9 cellular contexts compared by ENCODE assay signal in the genomic region with DNA sequence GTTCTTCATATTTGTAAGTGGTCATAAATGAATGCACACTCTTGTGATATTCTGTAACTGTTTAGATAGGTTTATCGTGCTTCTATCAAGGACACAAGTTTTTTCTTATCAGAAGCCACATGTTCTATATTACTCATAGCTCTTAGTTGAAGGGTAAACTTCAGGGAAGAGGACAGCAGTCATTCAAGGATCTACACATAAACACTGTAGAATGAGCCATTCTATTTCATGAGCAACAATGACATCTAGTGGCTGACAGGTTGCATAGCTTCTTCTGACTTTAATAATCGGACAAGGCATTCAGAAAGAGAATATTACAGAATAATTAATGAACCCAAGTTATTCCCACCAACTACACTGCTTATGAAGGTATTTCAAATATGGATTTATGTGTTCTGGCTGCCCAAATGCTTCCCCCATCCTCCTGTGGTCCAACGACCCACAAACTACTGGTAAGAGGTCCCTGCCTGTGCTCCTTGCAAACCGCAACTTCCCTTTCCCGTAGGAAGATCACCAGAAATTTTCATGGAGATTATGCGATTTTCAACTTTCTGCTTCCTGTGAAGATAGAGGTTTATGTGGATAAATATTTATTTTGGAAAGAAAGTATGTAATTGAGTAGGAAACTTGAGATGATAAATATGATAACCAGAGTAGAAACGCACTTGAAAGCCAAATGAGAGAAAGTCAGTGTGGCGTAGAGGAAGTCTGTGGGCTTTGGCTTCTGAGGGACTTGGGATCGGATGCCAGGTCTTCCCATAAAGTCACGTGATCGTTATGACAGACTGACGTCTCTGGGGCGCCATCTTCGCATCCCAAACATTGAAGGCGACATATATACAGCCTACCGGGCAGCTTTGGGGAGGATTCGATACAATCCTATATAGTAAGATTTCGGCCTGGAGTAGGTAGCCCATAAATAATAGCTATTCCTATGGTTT. TPM values are rescaled to one million over a fixed set of nuclear protein-coding genes. Genes with fewer than 3 reads are reported as not detected.
DNase-seq lines count a peak whose midpoint lies in the region; ATAC-seq, FAIRE-seq and TF ChIP-seq lines count a peak whose summit lies in the region.
"Had no signal": no experiment of that assay in that cellular context is flagged by ENCODE, and none has a peak within 500 bp of the region (broad histone marks: within the 10 kb centered on the region; RNA-seq: fewer than 3 reads in every experiment).

No MANE protein-coding gene starts in this region.

- no peaks in the 10 kb centered on the region for H3K36me3 ChIP-seq in gastroesophageal sphincter

- peak; percentile 84 for TF ChIP-seq CTCF in C4-2B (conservative IDR thresholded peaks at IDR 0.05)
- peak; percentile 75 to 79 (median 77) for TF ChIP-seq CTCF in gastroesophageal sphincter (IDR thresholded peaks at IDR 0.05)
- peak; percentile 88 for TF ChIP-seq CTCF in progenitor cell of endocrine pancreas (IDR thresholded peaks at IDR 0.05; ENCODE audit: unreplicated experiment)

- no peak overlapping the region for H3K27ac Mint-ChIP-seq in progenitor cell of endocrine pancreas
- H3K27ac Mint-ChIP-seq: T-cell had no signal

- H3K9me3 Mint-ChIP-seq in progenitor cell of endocrine pancreas (ENCODE audit: low read depth), result no peaks in the 10 kb centered on the region
- H3K9me3 Mint-ChIP-seq: T-cell had no signal

- H3K4me1 ChIP-seq in gastroesophageal sphincter, result no peaks in the 10 kb centered on the region

- no peak overlapping the region for H3K4me3 Mint-ChIP-seq in progenitor cell of endocrine pancreas (ENCODE audit: low read depth)
- H3K4me3 Mint-ChIP-seq: T-cell had no signal

- peaks cover 3% of the 10 kb centered on the region for H3K27me3 Mint-ChIP-seq in progenitor cell of endocrine pancreas

- no peak overlapping the region for H3K4me3 ChIP-seq in gastroesophageal sphincter

- peak; percentile 73 for ATAC-seq in GM18517 (IDR thresholded peaks at IDR 0.05; ENCODE audit: unreplicated experiment)
- peak; percentile 83 for ATAC-seq in HG02938 (IDR thresholded peaks at IDR 0.05; ENCODE audit: unreplicated experiment)
- ATAC-seq in gastroesophageal sphincter, result no peak

- no peak for TF ChIP-seq POLR2A in gastroesophageal sphincter (IDR thresholded peaks at IDR 0.05)

- peaks cover 5% of the 10 kb centered on the region for H3K27me3 ChIP-seq in gastroesophageal sphincter

- H3K36me3 Mint-ChIP-seq in progenitor cell of endocrine pancreas (ENCODE audit: insufficient read depth), result no peaks in the 10 kb centered on the region
- H3K36me3 Mint-ChIP-seq: T-cell had no signal

- peak; percentile 33 for DNase-seq in NCI-H146 treated with DMSO at 0.1 percent for 48 hours (lab: John Stamatoyannopoulos, UW; ENCODE audit: unreplicated experiment)
- DNase-seq in progenitor cell of endocrine pancreas (ENCODE audit: low spot score, unreplicated experiment), result no peak
- no peak for DNase-seq in activated CD4-positive, alpha-beta T cell treated with anti-CD3 and anti-CD28 coated beads, Interleukin-2, amount 50 U/mL, for 48 hours

- WGBS in gastroesophageal sphincter (ENCODE audit: low coverage in 1 of 2), 2 donors, result 55 to 66% methylated on average over 17 of the region's 18 CpGs

- peaks cover 1% of the 10 kb centered on the region for H3K4me1 Mint-ChIP-seq in progenitor cell of endocrine pancreas (ENCODE audit: low read depth)

- H3K27ac ChIP-seq in C4-2B (peak overlapping the region; percentile 42; the same call in 1 of the 2 replicates), gastroesophageal sphincter (no peak overlapping the region)

- peak; percentile 88 for FAIRE-seq in TTC549 (lab: Jason Lieb, UNC)

- TF ChIP-seq EP300 in gastroesophageal sphincter (IDR thresholded peaks at IDR 0.05), result no peak

- H3K9me3 ChIP-seq in gastroesophageal sphincter, result no peaks in the 10 kb centered on the region

RNA-seq across cellular contexts. Expression of a gene that starts 16.7 kb away (rescaled TPM):
- total RNA-seq in gastroesophageal sphincter (1 to 10 TPM in 1 of 4 donors, under 1 TPM in 2, not detected in 1; 0.31 to 1.1 (median 0.64) TPM), progenitor cell of endocrine pancreas (not detected in 2 replicates)
- total RNA-seq: T-cell had no signal
